ENCODE assay signal across 13 cellular contexts in the genomic region with DNA sequence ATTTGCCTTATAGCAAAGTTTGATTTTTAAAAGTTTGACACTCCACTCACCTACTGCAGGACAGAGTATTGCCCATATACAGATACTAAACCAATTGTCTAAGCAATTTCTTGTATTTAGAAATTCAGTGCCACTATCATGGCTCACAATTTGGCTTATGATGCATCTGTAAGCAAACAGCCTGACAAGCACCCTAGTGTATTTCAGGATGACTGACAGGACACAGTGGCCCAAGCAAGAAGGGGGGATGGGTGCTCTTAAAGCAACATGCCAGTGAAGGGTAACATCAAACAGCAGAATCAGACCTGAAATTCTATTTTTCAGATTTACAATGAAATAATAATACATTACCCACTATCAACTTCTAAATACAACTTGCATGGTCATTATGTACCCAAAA. TPM values are rescaled to one million over a fixed set of nuclear protein-coding genes. Genes with fewer than 3 reads are reported as not detected.
DNase-seq lines count a peak whose midpoint lies in the region; ATAC-seq and TF ChIP-seq lines count a peak whose summit lies in the region.
"Had no signal": no experiment of that assay in that cellular context is flagged by ENCODE, and none has a peak within 500 bp of the region (broad histone marks: within the 10 kb centered on the region; RNA-seq: fewer than 3 reads in every experiment).

No MANE protein-coding gene starts in this region.

- no peaks in the 10 kb centered on the region for H3K9me3 Mint-ChIP-seq in activated T-cell treated with anti-CD3 and anti-CD28 coated beads, Interleukin-2, amount 50 U/mL, for 4 hours
- H3K9me3 Mint-ChIP-seq: activated CD4-positive, alpha-beta T cell treated with anti-CD3 and anti-CD28 coated beads, Interleukin-2, amount 10 ng/mL, durations not matched to agents 24 days and 14 days had no signal

- no peak overlapping the region for H3K4me3 Mint-ChIP-seq in activated T-cell treated with anti-CD3 and anti-CD28 coated beads, Interleukin-2, amount 50 U/mL, for 4 hours
- H3K4me3 Mint-ChIP-seq: activated CD4-positive, alpha-beta T cell treated with anti-CD3 and anti-CD28 coated beads, Interleukin-2, amount 10 ng/mL, durations not matched to agents 24 days and 14 days had no signal

- H3K27me3 Mint-ChIP-seq in activated T-cell treated with anti-CD3 and anti-CD28 coated beads, Interleukin-2, amount 50 U/mL, for 4 hours (ENCODE audit: low read depth), result peaks cover 3% of the 10 kb centered on the region

- H3K4me1 ChIP-seq in hepatocyte (ENCODE audit: insufficient read depth) (no peaks in the 10 kb centered on the region), skeletal muscle tissue (ENCODE audit: control insufficient read depth in 3 of 3, insufficient read depth in 3 of 3, low read length in 3 of 3) (peaks cover 0 to 7% (median 6%) of the 10 kb centered on the region in 3 donors), esophagus squamous epithelium (no peaks in the 10 kb centered on the region)

- no peaks in the 10 kb centered on the region for H3K36me3 Mint-ChIP-seq in activated T-cell treated with anti-CD3 and anti-CD28 coated beads, Interleukin-2, amount 50 U/mL, for 4 hours (ENCODE audit: insufficient read depth)

- H3K4me3 ChIP-seq in MG63 (no peak overlapping the region; the same call in 1 of the 2 replicates), hepatocyte (no peak overlapping the region), skeletal muscle tissue (ENCODE audit: low read length in 3 of 3) (peak overlapping the region; percentile 63 to 83 (median 65)), esophagus squamous epithelium (no peak overlapping the region)
- H3K4me3 ChIP-seq: stomach had no signal

- H3K4me2 ChIP-seq in hepatocyte, result no peak overlapping the region
- H3K4me2 ChIP-seq: SK-N-SH had no signal

- intact Hi-C loops in esophagus squamous epithelium (cut with DNase I), result no loop called here

- no peaks in the 10 kb centered on the region for H3K4me1 Mint-ChIP-seq in activated T-cell treated with anti-CD3 and anti-CD28 coated beads, Interleukin-2, amount 50 U/mL, for 4 hours (ENCODE audit: low read depth)
- H3K4me1 Mint-ChIP-seq: activated CD4-positive, alpha-beta T cell treated with anti-CD3 and anti-CD28 coated beads, Interleukin-2, amount 10 ng/mL, durations not matched to agents 24 days and 14 days had no signal

- H3K9me3 ChIP-seq in MG63, result no peaks in the 10 kb centered on the region
- H3K9me3 ChIP-seq in hepatocyte (ENCODE audit: low read depth), result no peaks in the 10 kb centered on the region
- H3K9me3 ChIP-seq in skeletal muscle tissue (ENCODE audit: control insufficient read depth in 3 of 3, low read length in 3 of 3), result no peaks in the 10 kb centered on the region
- H3K9me3 ChIP-seq in esophagus squamous epithelium, result no peaks in the 10 kb centered on the region
- H3K9me3 ChIP-seq: SK-N-SH, stomach had no signal

- TF ChIP-seq CTCF in hepatocyte (IDR thresholded peaks at IDR 0.05; ENCODE audit: poor library complexity) (no peak), esophagus squamous epithelium (IDR thresholded peaks at IDR 0.05) (no peak)

- H3K27ac ChIP-seq in hepatocyte, result no peak overlapping the region
- peak overlapping the region; percentile 88 for H3K27ac ChIP-seq in skeletal muscle tissue (ENCODE audit: low read depth, low read length)
- no peak overlapping the region for H3K27ac ChIP-seq in esophagus squamous epithelium
- H3K27ac ChIP-seq: stomach had no signal

- peak overlapping the region; percentile 79 to 89 (median 82) for H3K9ac ChIP-seq in skeletal muscle tissue (ENCODE audit: low read depth in 1 of 3, low read length in 3 of 3)
- H3K9ac ChIP-seq: SK-N-SH had no signal

- H3K36me3 ChIP-seq in MG63 (no peaks in the 10 kb centered on the region), hepatocyte (replicated peaks; ENCODE audit: insufficient read depth, low read depth) (no peaks in the 10 kb centered on the region), skeletal muscle tissue (ENCODE audit: control insufficient read depth in 3 of 3, insufficient read depth in 3 of 3, low read length in 3 of 3) (no peaks in the 10 kb centered on the region), esophagus squamous epithelium (no peaks in the 10 kb centered on the region)
- H3K36me3 ChIP-seq: stomach had no signal

- peak; percentile 15 for DNase-seq in MG63
- DNase-seq in amniotic epithelial cell (ENCODE audit: low read depth), result peak; percentile 5
- DNase-seq in hepatocyte (ENCODE audit: low spot score), result peak; percentile 7
- DNase-seq in activated T-cell treated with anti-CD3 and anti-CD28 coated beads, Interleukin-2, amount 50 U/mL, for 4 hours, result no peak
- no peak for DNase-seq in cortex of kidney (lab: John Stamatoyannopoulos, UW)
- DNase-seq in esophagus squamous epithelium (lab: John Stamatoyannopoulos, UW), result no peak
- DNase-seq: activated CD4-positive, alpha-beta T cell treated with anti-CD3 and anti-CD28 coated beads, Interleukin-2, amount 10 ng/mL, durations not matched to agents 24 days and 14 days; activated naive CD4-positive, alpha-beta T cell treated with Interleukin-2 at 50 U/mL for 16 hours; effector CD4-positive, alpha-beta T cell; SK-N-SH; stomach had no signal

- no peaks in the 10 kb centered on the region for H3K9me2 ChIP-seq in hepatocyte (replicated peaks; ENCODE audit: insufficient read depth)
- H3K9me2 ChIP-seq: SK-N-SH had no signal

- H4K20me1 ChIP-seq in hepatocyte (ENCODE audit: insufficient read depth, poor library complexity, severe bottlenecking), result no peaks in the 10 kb centered on the region

- ATAC-seq in GM21529 (IDR thresholded peaks at IDR 0.05; ENCODE audit: unreplicated experiment), result no peak
- ATAC-seq in activated T-cell treated with anti-CD3 and anti-CD28 coated beads, Interleukin-2, amount 50 U/mL, for 4 hours, result no peak

- H3K27me3 ChIP-seq in MG63, result no peaks in the 10 kb centered on the region
- no peaks in the 10 kb centered on the region for H3K27me3 ChIP-seq in hepatocyte
- no peaks in the 10 kb centered on the region for H3K27me3 ChIP-seq in skeletal muscle tissue (ENCODE audit: control insufficient read depth in 3 of 3, insufficient read depth in 3 of 3, low read length in 3 of 3)
- H3K27me3 ChIP-seq in esophagus squamous epithelium, result no peaks in the 10 kb centered on the region
- H3K27me3 ChIP-seq: stomach had no signal

- H3K79me2 ChIP-seq in hepatocyte, result no peaks in the 10 kb centered on the region

- TF ChIP-seq POLR2A in esophagus squamous epithelium (IDR thresholded peaks at IDR 0.05), result no peak

- no peak overlapping the region for H2AFZ ChIP-seq in hepatocyte

RNA-seq across cellular contexts. Expression of gene CTNNA3, which starts 30.5 kb away (rescaled TPM):
- 1.1 TPM in 1 of 2 replicates, not detected in the other for total RNA-seq in MG63 (2014; rRNA removed; shearing (Covaris generic); ENCODE audit: low replicate concordance)
- total RNA-seq in hepatocyte (20.9 and 25.9 TPM in 2 replicates), skeletal muscle tissue (24.0 TPM), esophagus squamous epithelium (1 to 10 TPM in 1 of 4 donors, under 1 TPM in 2, not detected in 1; 0.29 to 1.9 (median 0.61) TPM)
- 12.9 and 19.7 TPM in 2 replicates for polyA plus RNA-seq in hepatocyte
- total RNA-seq in activated T-cell treated with anti-CD3 and anti-CD28 coated beads, Interleukin-2, amount 50 U/mL, for 4 hours, result not detected
- total RNA-seq: activated CD4-positive, alpha-beta T cell treated with anti-CD3 and anti-CD28 coated beads, Interleukin-2, amount 10 ng/mL, durations not matched to agents 24 days and 14 days had no signal
- polyA plus RNA-seq: SK-N-SH had no signal

Comparison
In these comparisons a context has a peak if more than half of its experiments do, and no peak if none do; other contexts are left out.
1. DNase-seq: peak in MG63 (single experiment), amniotic epithelial cell (single experiment) and hepatocyte (single experiment); none in activated T-cell treated with anti-CD3 and anti-CD28 coated beads, Interleukin-2, amount 50 U/mL, for 4 hours (single experiment), cortex of kidney (single experiment) and esophagus squamous epithelium (single experiment).
2. H3K4me3 ChIP-seq: peak in skeletal muscle tissue (3 of 3); none in MG63 (single experiment), hepatocyte (single experiment) and esophagus squamous epithelium (0 of 4).